1 cellular context compared by ENCODE assay signal in the genomic region with DNA sequence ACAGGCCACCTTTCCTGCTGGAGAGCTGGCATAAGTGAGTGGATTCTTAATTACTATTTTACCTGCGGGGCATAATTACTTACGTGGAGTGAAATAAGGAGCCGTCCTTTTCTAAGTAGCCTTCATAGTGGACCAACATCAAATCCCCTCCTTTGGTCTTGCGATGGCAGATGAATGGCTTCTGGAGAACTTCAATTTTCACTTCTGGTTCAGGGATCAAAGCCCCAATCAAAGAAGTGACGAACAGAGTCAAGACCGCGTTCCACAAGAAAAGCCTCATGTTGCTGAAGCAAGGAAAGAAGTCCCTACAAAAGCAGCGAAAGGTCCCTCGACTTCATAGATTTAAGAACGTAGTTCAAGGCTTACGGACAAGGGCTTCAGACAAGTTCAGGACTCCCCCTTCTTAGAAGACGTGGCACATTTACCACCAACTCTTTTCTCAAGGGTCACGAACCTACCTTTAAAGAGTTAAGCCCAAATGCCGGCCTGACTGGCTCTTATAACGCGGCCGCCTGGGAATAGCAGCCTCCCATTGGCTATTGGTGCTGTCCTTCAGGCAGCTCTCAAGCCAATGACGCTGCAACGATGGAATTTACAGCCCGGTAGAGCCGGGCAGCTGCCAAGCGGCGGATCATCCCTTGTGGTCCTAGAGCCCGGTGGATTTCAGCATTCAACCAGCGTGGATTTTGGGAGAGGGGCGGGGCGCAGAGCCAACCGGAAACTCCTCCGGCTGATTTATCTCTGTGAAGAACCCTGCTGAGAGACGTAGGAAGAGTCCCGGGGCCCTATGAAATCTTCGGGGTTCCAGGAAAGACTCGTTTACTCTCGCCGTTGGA.
TF ChIP-seq lines count a peak whose summit lies in the region.

A gene with protein sequence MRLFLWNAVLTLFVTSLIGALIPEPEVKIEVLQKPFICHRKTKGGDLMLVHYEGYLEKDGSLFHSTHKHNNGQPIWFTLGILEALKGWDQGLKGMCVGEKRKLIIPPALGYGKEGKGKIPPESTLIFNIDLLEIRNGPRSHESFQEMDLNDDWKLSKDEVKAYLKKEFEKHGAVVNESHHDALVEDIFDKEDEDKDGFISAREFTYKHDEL (minus strand): TSS at position 474 of the 836 bp plus-strand sequence. CDS start 194 bp downstream, at position 280.

TF ChIP-seq in K562, 482 proteins besides CTCF, POLR2A, EP300 and RAD21 (continued from another document and continues in another):
- TF ChIP-seq, protein P1, sequence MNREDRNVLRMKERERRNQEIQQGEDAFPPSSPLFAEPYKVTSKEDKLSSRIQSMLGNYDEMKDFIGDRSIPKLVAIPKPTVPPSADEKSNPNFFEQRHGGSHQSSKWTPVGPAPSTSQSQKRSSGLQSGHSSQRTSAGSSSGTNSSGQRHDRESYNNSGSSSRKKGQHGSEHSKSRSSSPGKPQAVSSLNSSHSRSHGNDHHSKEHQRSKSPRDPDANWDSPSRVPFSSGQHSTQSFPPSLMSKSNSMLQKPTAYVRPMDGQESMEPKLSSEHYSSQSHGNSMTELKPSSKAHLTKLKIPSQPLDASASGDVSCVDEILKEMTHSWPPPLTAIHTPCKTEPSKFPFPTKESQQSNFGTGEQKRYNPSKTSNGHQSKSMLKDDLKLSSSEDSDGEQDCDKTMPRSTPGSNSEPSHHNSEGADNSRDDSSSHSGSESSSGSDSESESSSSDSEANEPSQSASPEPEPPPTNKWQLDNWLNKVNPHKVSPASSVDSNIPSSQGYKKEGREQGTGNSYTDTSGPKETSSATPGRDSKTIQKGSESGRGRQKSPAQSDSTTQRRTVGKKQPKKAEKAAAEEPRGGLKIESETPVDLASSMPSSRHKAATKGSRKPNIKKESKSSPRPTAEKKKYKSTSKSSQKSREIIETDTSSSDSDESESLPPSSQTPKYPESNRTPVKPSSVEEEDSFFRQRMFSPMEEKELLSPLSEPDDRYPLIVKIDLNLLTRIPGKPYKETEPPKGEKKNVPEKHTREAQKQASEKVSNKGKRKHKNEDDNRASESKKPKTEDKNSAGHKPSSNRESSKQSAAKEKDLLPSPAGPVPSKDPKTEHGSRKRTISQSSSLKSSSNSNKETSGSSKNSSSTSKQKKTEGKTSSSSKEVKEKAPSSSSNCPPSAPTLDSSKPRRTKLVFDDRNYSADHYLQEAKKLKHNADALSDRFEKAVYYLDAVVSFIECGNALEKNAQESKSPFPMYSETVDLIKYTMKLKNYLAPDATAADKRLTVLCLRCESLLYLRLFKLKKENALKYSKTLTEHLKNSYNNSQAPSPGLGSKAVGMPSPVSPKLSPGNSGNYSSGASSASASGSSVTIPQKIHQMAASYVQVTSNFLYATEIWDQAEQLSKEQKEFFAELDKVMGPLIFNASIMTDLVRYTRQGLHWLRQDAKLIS (CRISPR knock-in tag; IDR thresholded peaks at IDR 0.05) = 0 out of 2 replicates have a peak, but pooled peaks have one; percentile 23
- TF ChIP-seq CC2D1A (IDR thresholded peaks at IDR 0.05) = peak; percentile 96
- TF ChIP-seq THRA (IDR thresholded peaks at IDR 0.05) = no peak
- peak; percentile 15; the same call in 1 of the 2 replicates for TF ChIP-seq STAT5A (IDR thresholded peaks at IDR 0.05; ENCODE audit: borderline replicate concordance, low read length)
- TF ChIP-seq SMARCB1 (IDR thresholded peaks at IDR 0.05; ENCODE audit: insufficient read length, low read depth) = no peak
- no peak for TF ChIP-seq ZNF124 (CRISPR knock-in tag; IDR thresholded peaks at IDR 0.05)
- TF ChIP-seq EHMT2 (IDR thresholded peaks at IDR 0.05) = no peak
- 0 out of 2 replicates have a peak, but pooled peaks have one; percentile 25 for TF ChIP-seq SIN3B (IDR thresholded peaks at IDR 0.05; ENCODE audit: low read depth)
- peak; percentile 63 for TF ChIP-seq SOX6 (IDR thresholded peaks at IDR 0.05)
- peak in 1 of 2 experiments; percentile 80; a peak in 2 of 4 replicates for TF ChIP-seq TEAD1 (CRISPR knock-in tag; IDR thresholded peaks at IDR 0.05)
- TF ChIP-seq CEBPZ (IDR thresholded peaks at IDR 0.05; ENCODE audit: borderline replicate concordance, low read depth, low read length) = peak; percentile 34; the same call in 1 of the 2 replicates
- peak; percentile 97 for TF ChIP-seq TBP (optimal IDR thresholded peaks at IDR 0.05; ENCODE audit: low read depth, low read length)
- TF ChIP-seq, protein P2, sequence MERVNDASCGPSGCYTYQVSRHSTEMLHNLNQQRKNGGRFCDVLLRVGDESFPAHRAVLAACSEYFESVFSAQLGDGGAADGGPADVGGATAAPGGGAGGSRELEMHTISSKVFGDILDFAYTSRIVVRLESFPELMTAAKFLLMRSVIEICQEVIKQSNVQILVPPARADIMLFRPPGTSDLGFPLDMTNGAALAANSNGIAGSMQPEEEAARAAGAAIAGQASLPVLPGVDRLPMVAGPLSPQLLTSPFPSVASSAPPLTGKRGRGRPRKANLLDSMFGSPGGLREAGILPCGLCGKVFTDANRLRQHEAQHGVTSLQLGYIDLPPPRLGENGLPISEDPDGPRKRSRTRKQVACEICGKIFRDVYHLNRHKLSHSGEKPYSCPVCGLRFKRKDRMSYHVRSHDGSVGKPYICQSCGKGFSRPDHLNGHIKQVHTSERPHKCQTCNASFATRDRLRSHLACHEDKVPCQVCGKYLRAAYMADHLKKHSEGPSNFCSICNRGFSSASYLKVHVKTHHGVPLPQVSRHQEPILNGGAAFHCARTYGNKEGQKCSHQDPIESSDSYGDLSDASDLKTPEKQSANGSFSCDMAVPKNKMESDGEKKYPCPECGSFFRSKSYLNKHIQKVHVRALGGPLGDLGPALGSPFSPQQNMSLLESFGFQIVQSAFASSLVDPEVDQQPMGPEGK (CRISPR knock-in tag; IDR thresholded peaks at IDR 0.05; ENCODE audit: borderline replicate concordance) = no peak
- TF ChIP-seq CSDE1 (IDR thresholded peaks at IDR 0.05) = 0 out of 4 replicates have a peak, but pooled peaks of 1 of the 2 experiments have one; percentile 31
- TF ChIP-seq E2F6 (IDR thresholded peaks at IDR 0.05; ENCODE audit: borderline replicate concordance in 1 of 2, extremely low read depth in 1 of 2, insufficient read depth in 1 of 2, insufficient read length in 1 of 2, low read depth in 1 of 2, low read length in 1 of 2, poor library complexity in 1 of 2, severe bottlenecking in 1 of 2) = no peak
- TF ChIP-seq, protein P3, sequence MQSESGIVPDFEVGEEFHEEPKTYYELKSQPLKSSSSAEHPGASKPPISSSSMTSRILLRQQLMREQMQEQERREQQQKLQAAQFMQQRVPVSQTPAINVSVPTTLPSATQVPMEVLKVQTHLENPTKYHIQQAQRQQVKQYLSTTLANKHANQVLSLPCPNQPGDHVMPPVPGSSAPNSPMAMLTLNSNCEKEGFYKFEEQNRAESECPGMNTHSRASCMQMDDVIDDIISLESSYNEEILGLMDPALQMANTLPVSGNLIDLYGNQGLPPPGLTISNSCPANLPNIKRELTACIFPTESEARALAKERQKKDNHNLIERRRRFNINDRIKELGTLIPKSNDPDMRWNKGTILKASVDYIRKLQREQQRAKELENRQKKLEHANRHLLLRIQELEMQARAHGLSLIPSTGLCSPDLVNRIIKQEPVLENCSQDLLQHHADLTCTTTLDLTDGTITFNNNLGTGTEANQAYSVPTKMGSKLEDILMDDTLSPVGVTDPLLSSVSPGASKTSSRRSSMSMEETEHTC (IDR thresholded peaks at IDR 0.05) = 0 out of 2 replicates have a peak, but pooled peaks have one; percentile 33
- TF ChIP-seq, protein P4, sequence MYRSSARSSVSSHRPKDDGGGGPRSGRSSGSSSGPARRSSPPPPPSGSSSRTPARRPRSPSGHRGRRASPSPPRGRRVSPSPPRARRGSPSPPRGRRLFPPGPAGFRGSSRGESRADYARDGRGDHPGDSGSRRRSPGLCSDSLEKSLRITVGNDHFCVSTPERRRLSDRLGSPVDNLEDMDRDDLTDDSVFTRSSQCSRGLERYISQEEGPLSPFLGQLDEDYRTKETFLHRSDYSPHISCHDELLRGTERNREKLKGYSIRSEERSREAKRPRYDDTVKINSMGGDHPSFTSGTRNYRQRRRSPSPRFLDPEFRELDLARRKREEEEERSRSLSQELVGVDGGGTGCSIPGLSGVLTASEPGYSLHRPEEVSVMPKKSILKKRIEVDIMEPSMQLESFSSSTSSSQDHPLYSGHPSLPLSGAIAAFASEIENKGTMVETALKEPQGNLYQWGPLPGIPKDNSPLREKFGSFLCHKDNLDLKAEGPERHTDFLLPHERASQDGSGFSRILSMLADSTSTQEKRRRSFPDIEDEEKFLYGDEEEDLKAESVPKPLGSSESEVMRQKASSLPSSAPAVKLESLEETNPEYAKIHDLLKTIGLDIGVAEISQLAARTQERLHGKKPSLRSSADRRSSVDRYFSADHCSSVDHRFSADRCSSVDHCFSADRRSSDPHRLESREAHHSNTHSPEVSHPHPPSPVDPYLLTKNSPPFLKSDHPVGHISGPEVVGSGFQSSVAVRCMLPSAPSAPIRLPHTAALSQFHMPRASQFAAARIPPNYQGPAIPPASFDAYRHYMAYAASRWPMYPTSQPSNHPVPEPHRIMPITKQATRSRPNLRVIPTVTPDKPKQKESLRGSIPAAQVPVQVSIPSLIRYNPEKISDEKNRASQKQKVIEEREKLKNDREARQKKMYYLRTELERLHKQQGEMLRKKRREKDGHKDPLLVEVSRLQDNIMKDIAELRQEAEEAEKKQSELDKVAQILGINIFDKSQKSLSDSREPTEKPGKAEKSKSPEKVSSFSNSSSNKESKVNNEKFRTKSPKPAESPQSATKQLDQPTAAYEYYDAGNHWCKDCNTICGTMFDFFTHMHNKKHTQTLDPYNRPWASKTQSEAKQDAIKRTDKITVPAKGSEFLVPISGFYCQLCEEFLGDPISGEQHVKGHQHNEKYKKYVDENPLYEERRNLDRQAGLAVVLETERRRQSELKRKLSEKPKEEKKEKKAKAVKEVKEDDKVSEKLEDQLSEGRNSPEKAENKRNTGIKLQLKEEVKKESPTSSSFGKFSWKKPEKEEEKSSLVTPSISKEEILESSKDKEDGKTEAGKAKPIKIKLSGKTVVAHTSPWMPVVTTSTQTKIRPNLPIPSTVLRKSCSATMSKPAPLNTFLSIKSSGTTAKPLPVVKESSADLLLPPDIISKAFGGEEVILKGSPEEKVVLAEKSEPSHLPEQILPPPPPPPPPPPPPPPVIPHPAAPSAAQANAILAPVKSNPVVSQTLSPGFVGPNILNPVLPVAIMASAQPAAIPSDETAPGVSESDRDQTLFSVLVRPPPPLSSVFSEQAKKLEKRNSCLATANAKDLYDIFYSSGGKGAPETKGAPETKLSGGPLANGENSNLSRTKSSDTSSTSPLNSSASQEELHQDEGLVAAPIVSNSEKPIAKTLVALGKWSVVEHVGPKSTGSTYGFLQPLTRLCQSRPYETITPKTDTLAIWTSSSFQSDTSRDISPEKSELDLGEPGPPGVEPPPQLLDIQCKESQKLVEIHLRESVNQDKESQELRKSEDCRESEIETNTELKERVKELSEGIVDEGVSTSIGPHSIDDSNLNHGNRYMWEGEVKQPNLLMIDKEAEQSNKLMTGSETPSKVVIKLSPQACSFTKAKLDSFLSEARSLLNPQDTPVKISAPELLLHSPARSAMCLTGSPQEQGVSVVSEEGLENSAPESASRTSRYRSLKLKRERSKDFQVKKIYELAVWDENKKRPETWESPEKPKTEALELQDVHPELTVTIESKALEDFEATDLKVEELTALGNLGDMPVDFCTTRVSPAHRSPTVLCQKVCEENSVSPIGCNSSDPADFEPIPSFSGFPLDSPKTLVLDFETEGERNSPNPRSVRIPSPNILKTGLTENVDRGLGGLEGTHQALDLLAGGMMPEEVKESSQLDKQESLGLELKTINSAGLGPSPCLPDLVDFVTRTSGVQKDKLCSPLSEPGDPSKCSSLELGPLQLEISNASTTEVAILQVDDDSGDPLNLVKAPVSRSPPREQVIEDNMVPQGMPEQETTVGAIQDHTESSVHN (IDR thresholded peaks at IDR 0.05; ENCODE audit: borderline replicate concordance in 1 of 2, low read depth in 1 of 2) = no peak
